ENCODE assay signal across 12 cellular contexts in genomic region chr22:48800886-48801607, GRCh38.
A peak's percentile ranks its signal among the peaks of the same experiment; 100 is the strongest.
DNase-seq lines count a peak whose midpoint lies in the region; ATAC-seq lines count a peak whose summit lies in the region.
"Had no signal": no experiment of that assay in that cellular context is flagged by ENCODE, and none has a peak within 500 bp of the region (broad histone marks: within the 10 kb centered on the region; RNA-seq: fewer than 3 reads in every experiment).

No MANE protein-coding gene starts in this region.

- H2BK120ac ChIP-seq in neuronal stem cell (ENCODE audit: low read depth, low read length), result no peak overlapping the region

- H3K4me3 ChIP-seq in neuronal stem cell (ENCODE audit: low read length in 2 of 2), result peak overlapping the region in 1 of 2 donors; percentile 41
- H3K4me3 ChIP-seq: BLaER1 treated with 17β-estradiol and CSF1 and Interleukin-3, amounts not matched to agents 10 nM and 100 nM had no signal

- intact Hi-C loops in Right ventricle myocardium inferior (cut with DNase I), result no loop called here
- intact Hi-C loops in left cardiac atrium (cut with DNase I), result no loop called here

- H3K4me1 ChIP-seq in neuronal stem cell (ENCODE audit: control insufficient read depth in 2 of 2, insufficient read depth in 1 of 2, low read depth in 1 of 2, low read length in 2 of 2), result peaks cover 0 to 6% of the 10 kb centered on the region in 2 donors

- H2AFZ ChIP-seq in neuronal stem cell (ENCODE audit: low read length), result no peak overlapping the region

- no peaks in the 10 kb centered on the region for H3K27me3 ChIP-seq in neuronal stem cell (ENCODE audit: control insufficient read depth in 3 of 3, insufficient read depth in 3 of 3, low read depth in 1 of 3, low read length in 3 of 3)

- no peak overlapping the region for H3K4me2 ChIP-seq in neuronal stem cell (ENCODE audit: insufficient read depth, low read length, poor library complexity, severe bottlenecking)
- H3K4me2 ChIP-seq: BLaER1 treated with 17β-estradiol and CSF1 and Interleukin-3, amounts not matched to agents 10 nM and 100 nM had no signal

- H3K36me3 ChIP-seq in neuronal stem cell (replicated peaks in 1 of 2; ENCODE audit: control insufficient read depth in 2 of 2, insufficient read depth in 2 of 2, low read length in 2 of 2), result no peaks in the 10 kb centered on the region
- H3K36me3 ChIP-seq: BLaER1 treated with 17β-estradiol and CSF1 and Interleukin-3, amounts not matched to agents 10 nM and 100 nM had no signal

- peak; percentile 33 for DNase-seq in Right ventricle myocardium inferior (ENCODE audit: missing footprints)
- DNase-seq in left cardiac atrium, result no peak
- peak; percentile 38 for DNase-seq in ecto neural progenitor cell (ENCODE audit: low spot score)
- no peak for DNase-seq in neuronal stem cell (ENCODE audit: low spot score)
- no peak for DNase-seq in naive thymus-derived CD8-positive, alpha-beta T cell
- DNase-seq in DMS79 treated with DMSO at 0.1 percent for 48 hours (lab: John Stamatoyannopoulos, UW), result no peak
- no peak for DNase-seq in amygdala (lab: John Stamatoyannopoulos, UW)
- DNase-seq: ACHN; CD4-positive, CD25-positive, alpha-beta regulatory T cell; DMS53 had no signal

- no peak overlapping the region for H3K27ac ChIP-seq in neuronal stem cell (replicated peaks; ENCODE audit: low read length)
- H3K27ac ChIP-seq: BLaER1 treated with 17β-estradiol and CSF1 and Interleukin-3, amounts not matched to agents 10 nM and 100 nM had no signal

- H3K23ac ChIP-seq in neuronal stem cell (ENCODE audit: low read depth, low read length, poor library complexity), result no peak overlapping the region

- POLR2A ChIA-PET in naive thymus-derived CD8-positive, alpha-beta T cell (lab: Charles Lee), result no interaction called here

- no peak overlapping the region for H3K9ac ChIP-seq in neuronal stem cell (ENCODE audit: low read depth, low read length, poor library complexity)
- H3K9ac ChIP-seq: BLaER1 treated with 17β-estradiol and CSF1 and Interleukin-3, amounts not matched to agents 10 nM and 100 nM had no signal

- no peak overlapping the region for H3K27ac Mint-ChIP-seq in naive thymus-derived CD8-positive, alpha-beta T cell
- H3K27ac Mint-ChIP-seq: CD4-positive, CD25-positive, alpha-beta regulatory T cell had no signal

- H3K79me1 ChIP-seq in neuronal stem cell (ENCODE audit: low read depth, low read length), result no peaks in the 10 kb centered on the region

- peaks cover 0 to 4% of the 10 kb centered on the region in 2 donors for H3K9me3 ChIP-seq in neuronal stem cell (replicated peaks in 1 of 2; ENCODE audit: control insufficient read depth in 2 of 2, insufficient read depth in 1 of 2, low read depth in 1 of 2, low read length in 2 of 2)
- H3K9me3 ChIP-seq: BLaER1 treated with 17β-estradiol and CSF1 and Interleukin-3, amounts not matched to agents 10 nM and 100 nM had no signal

- H2BK5ac ChIP-seq in neuronal stem cell (ENCODE audit: low read length), result no peak overlapping the region

- 100% methylated on average over 4 of the region's 14 CpGs; no CpG with 5 or more reads in 1 of the 2 donors for WGBS in neuronal stem cell (ENCODE audit: extremely low coverage in 2 of 2, insufficient read length in 2 of 2, insufficient replicate concordance in 1 of 2), 2 donors

- H4K91ac ChIP-seq in neuronal stem cell (ENCODE audit: low read depth, low read length, poor library complexity), result no peak overlapping the region

- peak overlapping the region; percentile 36 for H3K18ac ChIP-seq in neuronal stem cell (ENCODE audit: low read length)

- H3K4ac ChIP-seq in neuronal stem cell (ENCODE audit: low read length), result no peak overlapping the region

- H2AK5ac ChIP-seq in neuronal stem cell (ENCODE audit: low read depth, low read length), result peak overlapping the region; percentile 65

- no peak overlapping the region for H3K14ac ChIP-seq in neuronal stem cell (ENCODE audit: low read length)

- no peak overlapping the region for H4K8ac ChIP-seq in neuronal stem cell (ENCODE audit: low read depth, low read length)

- no peaks in the 10 kb centered on the region for H3K36me3 Mint-ChIP-seq in naive thymus-derived CD8-positive, alpha-beta T cell
- H3K36me3 Mint-ChIP-seq: CD4-positive, CD25-positive, alpha-beta regulatory T cell had no signal

- ATAC-seq in Right ventricle myocardium inferior (no peak), left cardiac atrium (no peak)
- no peak for ATAC-seq in naive thymus-derived CD8-positive, alpha-beta T cell
- ATAC-seq: HCT116 had no signal

- H3K27me3 Mint-ChIP-seq in naive thymus-derived CD8-positive, alpha-beta T cell, result peaks cover 0 to 11% (median 0%) of the 10 kb centered on the region in 5 donors
- H3K27me3 Mint-ChIP-seq: CD4-positive, CD25-positive, alpha-beta regulatory T cell had no signal

- H2BK15ac ChIP-seq in neuronal stem cell (ENCODE audit: low read length), result no peak overlapping the region

- no peaks in the 10 kb centered on the region for H3K9me3 Mint-ChIP-seq in naive thymus-derived CD8-positive, alpha-beta T cell
- H3K9me3 Mint-ChIP-seq: CD4-positive, CD25-positive, alpha-beta regulatory T cell had no signal

- no peak overlapping the region for H2BK12ac ChIP-seq in neuronal stem cell (ENCODE audit: low read length)

- H3K4me1 Mint-ChIP-seq in naive thymus-derived CD8-positive, alpha-beta T cell, result peaks cover 0 to 2% (median 0%) of the 10 kb centered on the region in 4 donors
- H3K4me1 Mint-ChIP-seq: CD4-positive, CD25-positive, alpha-beta regulatory T cell had no signal

- H3K4me3 Mint-ChIP-seq in naive thymus-derived CD8-positive, alpha-beta T cell, result no peak overlapping the region
- H3K4me3 Mint-ChIP-seq: CD4-positive, CD25-positive, alpha-beta regulatory T cell had no signal

Comparison
In these comparisons a context has a peak if more than half of its experiments do, and no peak if none do; other contexts are left out.
1. DNase-seq: peak in Right ventricle myocardium inferior (single experiment) and ecto neural progenitor cell (single experiment); none in left cardiac atrium (single experiment), neuronal stem cell (single experiment), naive thymus-derived CD8-positive, alpha-beta T cell (0 of 10), DMS79 treated with DMSO at 0.1 percent for 48 hours (single experiment) and amygdala (0 of 56).